ENCODE assay signal across 2 cellular contexts in the genomic region with DNA sequence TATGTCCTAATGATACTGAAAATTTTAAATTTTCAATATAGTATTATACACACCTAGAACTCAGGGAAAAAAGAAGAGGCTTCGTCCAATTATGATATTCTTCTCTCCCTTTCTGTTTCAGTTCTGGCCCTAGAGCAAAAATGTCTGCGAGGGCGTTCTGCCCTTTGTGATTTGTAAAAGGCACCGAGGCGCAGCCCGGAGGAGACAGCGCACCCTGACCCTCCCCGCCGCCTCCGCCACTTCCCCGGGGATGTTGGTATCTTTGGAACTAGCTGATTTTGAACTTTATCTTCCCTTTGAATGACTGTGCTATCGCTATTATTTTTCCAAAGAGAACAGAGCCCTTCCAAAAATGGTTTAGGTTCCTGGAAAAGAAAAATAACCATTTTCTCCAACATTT.
TF ChIP-seq lines count a peak whose summit lies in the region.

No MANE protein-coding gene starts in this region.

TF ChIP-seq in SK-N-SH, 30 proteins besides CTCF, POLR2A, EP300 and RAD21:
- TF ChIP-seq, protein P1, sequence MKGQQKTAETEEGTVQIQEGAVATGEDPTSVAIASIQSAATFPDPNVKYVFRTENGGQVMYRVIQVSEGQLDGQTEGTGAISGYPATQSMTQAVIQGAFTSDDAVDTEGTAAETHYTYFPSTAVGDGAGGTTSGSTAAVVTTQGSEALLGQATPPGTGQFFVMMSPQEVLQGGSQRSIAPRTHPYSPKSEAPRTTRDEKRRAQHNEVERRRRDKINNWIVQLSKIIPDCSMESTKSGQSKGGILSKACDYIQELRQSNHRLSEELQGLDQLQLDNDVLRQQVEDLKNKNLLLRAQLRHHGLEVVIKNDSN (IDR thresholded peaks at IDR 0.05; ENCODE audit: borderline replicate concordance, low read depth): no peak
- TF ChIP-seq TEAD4 (IDR thresholded peaks at IDR 0.05; ENCODE audit: borderline replicate concordance, insufficient read depth): no peak
- no peak for TF ChIP-seq NRF1 (IDR thresholded peaks at IDR 0.05; ENCODE audit: low read depth, low read length)
- no peak for TF ChIP-seq MEF2A (IDR thresholded peaks at IDR 0.05; ENCODE audit: borderline replicate concordance, low read depth)
- no peak for TF ChIP-seq RCOR1 (IDR thresholded peaks at IDR 0.05; ENCODE audit: low read length)
- TF ChIP-seq YY1 (IDR thresholded peaks at IDR 0.05; ENCODE audit: low read depth): no peak
- TF ChIP-seq, protein P2, sequence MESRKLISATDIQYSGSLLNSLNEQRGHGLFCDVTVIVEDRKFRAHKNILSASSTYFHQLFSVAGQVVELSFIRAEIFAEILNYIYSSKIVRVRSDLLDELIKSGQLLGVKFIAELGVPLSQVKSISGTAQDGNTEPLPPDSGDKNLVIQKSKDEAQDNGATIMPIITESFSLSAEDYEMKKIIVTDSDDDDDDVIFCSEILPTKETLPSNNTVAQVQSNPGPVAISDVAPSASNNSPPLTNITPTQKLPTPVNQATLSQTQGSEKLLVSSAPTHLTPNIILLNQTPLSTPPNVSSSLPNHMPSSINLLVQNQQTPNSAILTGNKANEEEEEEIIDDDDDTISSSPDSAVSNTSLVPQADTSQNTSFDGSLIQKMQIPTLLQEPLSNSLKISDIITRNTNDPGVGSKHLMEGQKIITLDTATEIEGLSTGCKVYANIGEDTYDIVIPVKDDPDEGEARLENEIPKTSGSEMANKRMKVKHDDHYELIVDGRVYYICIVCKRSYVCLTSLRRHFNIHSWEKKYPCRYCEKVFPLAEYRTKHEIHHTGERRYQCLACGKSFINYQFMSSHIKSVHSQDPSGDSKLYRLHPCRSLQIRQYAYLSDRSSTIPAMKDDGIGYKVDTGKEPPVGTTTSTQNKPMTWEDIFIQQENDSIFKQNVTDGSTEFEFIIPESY (IDR thresholded peaks at IDR 0.05; ENCODE audit: borderline replicate concordance, low read depth): no peak
- no peak for TF ChIP-seq POLR2AphosphoS5 (IDR thresholded peaks at IDR 0.05; ENCODE audit: low read depth, low read length)
- no peak for TF ChIP-seq ELF1 (IDR thresholded peaks at IDR 0.05)
- TF ChIP-seq, protein P3, sequence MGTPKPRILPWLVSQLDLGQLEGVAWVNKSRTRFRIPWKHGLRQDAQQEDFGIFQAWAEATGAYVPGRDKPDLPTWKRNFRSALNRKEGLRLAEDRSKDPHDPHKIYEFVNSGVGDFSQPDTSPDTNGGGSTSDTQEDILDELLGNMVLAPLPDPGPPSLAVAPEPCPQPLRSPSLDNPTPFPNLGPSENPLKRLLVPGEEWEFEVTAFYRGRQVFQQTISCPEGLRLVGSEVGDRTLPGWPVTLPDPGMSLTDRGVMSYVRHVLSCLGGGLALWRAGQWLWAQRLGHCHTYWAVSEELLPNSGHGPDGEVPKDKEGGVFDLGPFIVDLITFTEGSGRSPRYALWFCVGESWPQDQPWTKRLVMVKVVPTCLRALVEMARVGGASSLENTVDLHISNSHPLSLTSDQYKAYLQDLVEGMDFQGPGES (IDR thresholded peaks at IDR 0.05; ENCODE audit: low read depth, low read length): no peak

TF ChIP-seq in SK-N-SH treated with all-trans-retinoic acid at 6 μM for 48 hours, 23 proteins besides CTCF, POLR2A, EP300 and RAD21 (continued from another document):
- TF ChIP-seq, protein P4, sequence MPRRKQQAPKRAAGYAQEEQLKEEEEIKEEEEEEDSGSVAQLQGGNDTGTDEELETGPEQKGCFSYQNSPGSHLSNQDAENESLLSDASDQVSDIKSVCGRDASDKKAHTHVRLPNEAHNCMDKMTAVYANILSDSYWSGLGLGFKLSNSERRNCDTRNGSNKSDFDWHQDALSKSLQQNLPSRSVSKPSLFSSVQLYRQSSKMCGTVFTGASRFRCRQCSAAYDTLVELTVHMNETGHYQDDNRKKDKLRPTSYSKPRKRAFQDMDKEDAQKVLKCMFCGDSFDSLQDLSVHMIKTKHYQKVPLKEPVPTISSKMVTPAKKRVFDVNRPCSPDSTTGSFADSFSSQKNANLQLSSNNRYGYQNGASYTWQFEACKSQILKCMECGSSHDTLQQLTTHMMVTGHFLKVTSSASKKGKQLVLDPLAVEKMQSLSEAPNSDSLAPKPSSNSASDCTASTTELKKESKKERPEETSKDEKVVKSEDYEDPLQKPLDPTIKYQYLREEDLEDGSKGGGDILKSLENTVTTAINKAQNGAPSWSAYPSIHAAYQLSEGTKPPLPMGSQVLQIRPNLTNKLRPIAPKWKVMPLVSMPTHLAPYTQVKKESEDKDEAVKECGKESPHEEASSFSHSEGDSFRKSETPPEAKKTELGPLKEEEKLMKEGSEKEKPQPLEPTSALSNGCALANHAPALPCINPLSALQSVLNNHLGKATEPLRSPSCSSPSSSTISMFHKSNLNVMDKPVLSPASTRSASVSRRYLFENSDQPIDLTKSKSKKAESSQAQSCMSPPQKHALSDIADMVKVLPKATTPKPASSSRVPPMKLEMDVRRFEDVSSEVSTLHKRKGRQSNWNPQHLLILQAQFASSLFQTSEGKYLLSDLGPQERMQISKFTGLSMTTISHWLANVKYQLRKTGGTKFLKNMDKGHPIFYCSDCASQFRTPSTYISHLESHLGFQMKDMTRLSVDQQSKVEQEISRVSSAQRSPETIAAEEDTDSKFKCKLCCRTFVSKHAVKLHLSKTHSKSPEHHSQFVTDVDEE (CRISPR knock-in tag; IDR thresholded peaks at IDR 0.05): no peak
- no peak for TF ChIP-seq ZFP3 (CRISPR knock-in tag; IDR thresholded peaks at IDR 0.05)
- TF ChIP-seq BACH2 (CRISPR knock-in tag; IDR thresholded peaks at IDR 0.05; ENCODE audit: borderline replicate concordance): no peak
- TF ChIP-seq, protein P5, sequence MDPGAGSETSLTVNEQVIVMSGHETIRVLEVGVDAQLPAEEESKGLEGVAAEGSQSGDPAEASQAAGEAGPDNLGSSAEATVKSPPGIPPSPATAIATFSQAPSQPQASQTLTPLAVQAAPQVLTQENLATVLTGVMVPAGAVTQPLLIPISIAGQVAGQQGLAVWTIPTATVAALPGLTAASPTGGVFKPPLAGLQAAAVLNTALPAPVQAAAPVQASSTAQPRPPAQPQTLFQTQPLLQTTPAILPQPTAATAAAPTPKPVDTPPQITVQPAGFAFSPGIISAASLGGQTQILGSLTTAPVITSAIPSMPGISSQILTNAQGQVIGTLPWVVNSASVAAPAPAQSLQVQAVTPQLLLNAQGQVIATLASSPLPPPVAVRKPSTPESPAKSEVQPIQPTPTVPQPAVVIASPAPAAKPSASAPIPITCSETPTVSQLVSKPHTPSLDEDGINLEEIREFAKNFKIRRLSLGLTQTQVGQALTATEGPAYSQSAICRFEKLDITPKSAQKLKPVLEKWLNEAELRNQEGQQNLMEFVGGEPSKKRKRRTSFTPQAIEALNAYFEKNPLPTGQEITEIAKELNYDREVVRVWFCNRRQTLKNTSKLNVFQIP (CRISPR knock-in tag; IDR thresholded peaks at IDR 0.05; ENCODE audit: borderline replicate concordance, low read depth): no peak
- no peak for TF ChIP-seq SNAI2 (CRISPR knock-in tag; IDR thresholded peaks at IDR 0.05)
- TF ChIP-seq PPARA (CRISPR knock-in tag; IDR thresholded peaks at IDR 0.05; ENCODE audit: borderline replicate concordance): no peak
- no peak for TF ChIP-seq TOX (CRISPR knock-in tag; IDR thresholded peaks at IDR 0.05; ENCODE audit: borderline replicate concordance)
- no peak for TF ChIP-seq ARNTL (CRISPR knock-in tag; IDR thresholded peaks at IDR 0.05; ENCODE audit: borderline replicate concordance, low read depth)
- TF ChIP-seq, protein P6, sequence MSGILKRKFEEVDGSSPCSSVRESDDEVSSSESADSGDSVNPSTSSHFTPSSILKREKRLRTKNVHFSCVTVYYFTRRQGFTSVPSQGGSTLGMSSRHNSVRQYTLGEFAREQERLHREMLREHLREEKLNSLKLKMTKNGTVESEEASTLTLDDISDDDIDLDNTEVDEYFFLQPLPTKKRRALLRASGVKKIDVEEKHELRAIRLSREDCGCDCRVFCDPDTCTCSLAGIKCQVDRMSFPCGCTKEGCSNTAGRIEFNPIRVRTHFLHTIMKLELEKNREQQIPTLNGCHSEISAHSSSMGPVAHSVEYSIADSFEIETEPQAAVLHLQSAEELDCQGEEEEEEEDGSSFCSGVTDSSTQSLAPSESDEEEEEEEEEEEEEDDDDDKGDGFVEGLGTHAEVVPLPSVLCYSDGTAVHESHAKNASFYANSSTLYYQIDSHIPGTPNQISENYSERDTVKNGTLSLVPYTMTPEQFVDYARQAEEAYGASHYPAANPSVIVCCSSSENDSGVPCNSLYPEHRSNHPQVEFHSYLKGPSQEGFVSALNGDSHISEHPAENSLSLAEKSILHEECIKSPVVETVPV (CRISPR knock-in tag; IDR thresholded peaks at IDR 0.05): no peak
TF ChIP-seq in SK-N-SH treated with all-trans-retinoic acid at 6 μM for 48 hours: peak in this region for 0.
